22 cellular contexts compared by ENCODE assay signal in genomic region chr10:22047812-22048211, GRCh38.
"Had no signal": no experiment of that assay in that cellular context is flagged by ENCODE, and none has a peak within 500 bp of the region (broad histone marks: within the 10 kb centered on the region; RNA-seq: fewer than 3 reads in every experiment).

No MANE protein-coding gene starts in this region.

- H3K36me3 ChIP-seq: colonic mucosa, esophagus muscularis mucosa, gastroesophageal sphincter, heart left ventricle, left lung, lower lobe of right lung had no signal

- H3K4me1 ChIP-seq: colonic mucosa, foreskin keratinocyte, gastroesophageal sphincter, left lung, lower lobe of right lung had no signal

- H3K27ac ChIP-seq: colonic mucosa, dorsolateral prefrontal cortex, esophagus muscularis mucosa, foreskin keratinocyte, gastroesophageal sphincter, heart left ventricle, hepatocyte, left lung, lower lobe of right lung had no signal

- H3K9me3 ChIP-seq: colonic mucosa, esophagus muscularis mucosa, gastroesophageal sphincter, left lung, lower lobe of right lung, mucosa of descending colon had no signal

- H3K27me3 ChIP-seq: colonic mucosa, dorsolateral prefrontal cortex, esophagus muscularis mucosa, foreskin keratinocyte, gastroesophageal sphincter, heart left ventricle, hepatocyte, left lung had no signal

- H2AFZ ChIP-seq: hepatocyte had no signal

- H3K4me3 ChIP-seq: colonic mucosa, dorsolateral prefrontal cortex, esophagus muscularis mucosa, gastroesophageal sphincter, heart left ventricle, hepatocyte, left lung, lower lobe of right lung, mucosa of descending colon had no signal

- H3K79me2 ChIP-seq: hepatocyte had no signal

- FAIRE-seq: endothelial cell of umbilical vein, islet of Langerhans, keratinocyte had no signal

- ATAC-seq: foreskin keratinocyte; gastroesophageal sphincter; heart left ventricle; left cardiac atrium; left lung; left ventricle myocardium superior; lower lobe of right lung; mucosa of descending colon; naive thymus-derived CD8-positive, alpha-beta T cell had no signal

- H3K4me2 ChIP-seq: hepatocyte had no signal

- DNase-seq: colonic mucosa; dermis blood vessel endothelial cell; dorsolateral prefrontal cortex; effector CD4-positive, alpha-beta T cell; effector memory CD4-positive, alpha-beta T cell; foreskin keratinocyte; heart left ventricle; hypothalamus; left cardiac atrium; left lung; left ventricle myocardium superior; lower lobe of right lung; mesenchymal stem cell; mucosa of descending colon; naive B cell; naive thymus-derived CD8-positive, alpha-beta T cell had no signal
